In the genomic region with DNA sequence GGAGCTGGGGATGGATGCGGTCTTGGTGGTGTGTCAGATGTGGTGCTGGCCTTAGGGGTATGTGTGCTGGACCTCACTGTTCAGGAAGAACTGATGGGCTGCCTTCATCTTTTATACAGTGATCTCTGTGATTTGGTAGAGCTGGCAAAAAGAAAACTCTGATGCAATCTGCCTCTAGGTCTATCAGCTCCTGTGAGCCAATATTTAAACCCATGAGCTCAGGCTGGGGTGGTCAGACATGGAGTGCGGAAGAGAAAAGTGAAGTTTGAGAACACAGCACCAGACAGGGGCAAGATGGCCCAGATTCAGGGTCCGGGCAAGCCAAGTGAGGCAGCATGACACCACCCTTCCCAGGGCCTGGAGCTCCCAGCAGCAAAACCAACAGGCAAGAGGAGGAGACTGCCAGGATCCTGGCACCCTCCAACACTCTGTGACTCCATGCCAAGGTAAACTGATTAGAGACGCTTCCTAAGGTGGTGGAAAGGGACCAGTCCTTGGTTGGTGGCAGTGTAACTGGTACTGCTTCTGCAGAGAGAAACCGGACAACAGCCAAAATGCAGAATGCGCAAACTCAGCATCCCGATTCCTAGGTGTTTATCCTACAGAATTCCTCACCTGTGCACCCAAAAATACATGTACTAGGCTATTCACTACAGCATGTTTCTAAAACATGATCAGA, we compare ENCODE assay signal across 16 cellular contexts.
DNase-seq lines count a peak whose midpoint lies in the region; ATAC-seq and TF ChIP-seq lines count a peak whose summit lies in the region.
"Had no signal": no experiment of that assay in that cellular context is flagged by ENCODE, and none has a peak within 500 bp of the region (broad histone marks: within the 10 kb centered on the region; RNA-seq: fewer than 3 reads in every experiment).

No MANE protein-coding gene starts in this region.

- intact Hi-C loops in right cardiac atrium (cut with DNase I) (no loop called here), gastrocnemius medialis (cut with DNase I; ENCODE audit: low total_unique reads) (no loop called here)

- TF ChIP-seq POLR2A in gastrocnemius medialis (IDR thresholded peaks at IDR 0.05), result no peak

- in situ Hi-C loops in gastrocnemius medialis (cut with MboI; ENCODE audit: low sequenced_read_pairs in 4 of 4), result no loop called here

- peak overlapping the region; percentile 27 for H3K27ac ChIP-seq in angular gyrus (ENCODE audit: low read depth, low read length)
- peak overlapping the region; percentile 4 for H3K27ac ChIP-seq in right cardiac atrium (ENCODE audit: low read length)
- H3K27ac ChIP-seq in substantia nigra (ENCODE audit: low read depth, low read length, poor library complexity, severe bottlenecking), result peak overlapping the region; percentile 67
- no peak overlapping the region for H3K27ac ChIP-seq in gastrocnemius medialis
- H3K27ac ChIP-seq: 22Rv1 had no signal

- 82% methylated on average over 7 of the region's 7 CpGs for WGBS in right cardiac atrium

- H3K9me3 ChIP-seq in right cardiac atrium (ENCODE audit: control insufficient read depth, low read length) (no peaks in the 10 kb centered on the region), gastrocnemius medialis (no peaks in the 10 kb centered on the region)

- H3K4me3 ChIP-seq in right cardiac atrium (ENCODE audit: low read length), result no peak overlapping the region
- H3K4me3 ChIP-seq in gastrocnemius medialis, result no peak overlapping the region

- ATAC-seq in right cardiac atrium (no peak), gastrocnemius medialis (no peak)
- ATAC-seq: SK-N-SH treated with all-trans-retinoic acid at 6 μM for 48 hours had no signal

- H3K27me3 ChIP-seq in right cardiac atrium (ENCODE audit: control insufficient read depth, insufficient read depth), result no peaks in the 10 kb centered on the region
- no peaks in the 10 kb centered on the region for H3K27me3 ChIP-seq in gastrocnemius medialis

- H3K4me1 ChIP-seq in right cardiac atrium (ENCODE audit: control insufficient read depth, insufficient read depth, low read length) (peaks cover 52% of the 10 kb centered on the region), gastrocnemius medialis (peaks cover 30 to 35% of the 10 kb centered on the region in 2 donors)

- TF ChIP-seq CTCF in gastrocnemius medialis (IDR thresholded peaks at IDR 0.05 in 4 of 5, conservative IDR thresholded peaks at IDR 0.05 in 1 of 5), result no peak

- H3K36me3 ChIP-seq in gastrocnemius medialis, result no peaks in the 10 kb centered on the region

- peak; percentile 36 for DNase-seq in NCI-H2029 treated with DMSO at 0.1 percent for 48 hours (lab: John Stamatoyannopoulos, UW)
- DNase-seq in NCI-H2029 (lab: John Stamatoyannopoulos, UW), result no peak
- DNase-seq in right cardiac atrium, result peak in 2 of 3 donors; percentile 24 to 37
- DNase-seq in substantia nigra (lab: John Stamatoyannopoulos, UW), result peak in 1 of 49 donors; percentile 47
- DNase-seq in H4 (ENCODE audit: low spot score), result no peak
- no peak for DNase-seq in gastrocnemius medialis
- no peak for DNase-seq in hypothalamus (lab: John Stamatoyannopoulos, UW)
- DNase-seq: activated CD4-positive, alpha-beta T cell treated with anti-CD3 and anti-CD28 coated beads, Interleukin-2, amount 50 U/mL, for 4 hours; effector CD8-positive, alpha-beta T cell; HCEC 1CT; mammary epithelial cell; small intestine; stimulated activated naive CD4-positive, alpha-beta T cell treated with Interleukin-2 at 50 U/mL for 16 hours had no signal

Comparison
In these comparisons a context has a peak if more than half of its experiments do, and no peak if none do; other contexts are left out.
1. DNase-seq: peak in NCI-H2029 treated with DMSO at 0.1 percent for 48 hours (single experiment) and right cardiac atrium (2 of 3); none in NCI-H2029 (single experiment), H4 (single experiment), gastrocnemius medialis (0 of 2) and hypothalamus (0 of 51).
2. H3K27ac ChIP-seq: peak in angular gyrus (single experiment), right cardiac atrium (single experiment) and substantia nigra (single experiment); none in gastrocnemius medialis (0 of 4).